Comparison of ENCODE assay signal across 29 cellular contexts in genomic region chr19:23777216-23777615, GRCh38. TPM values are rescaled to one million over a fixed set of nuclear protein-coding genes. Genes with fewer than 3 reads are reported as not detected.
DNase-seq lines count a peak whose midpoint lies in the region; ATAC-seq and TF ChIP-seq lines count a peak whose summit lies in the region.
"Had no signal": no experiment of that assay in that cellular context is flagged by ENCODE, and none has a peak within 500 bp of the region (broad histone marks: within the 10 kb centered on the region; RNA-seq: fewer than 3 reads in every experiment).

No MANE protein-coding gene starts in this region.

- peak; percentile 35 for ATAC-seq in activated CD4-positive, alpha-beta T cell treated with anti-CD3 and anti-CD28 coated beads for 36 hours
- no peak for ATAC-seq in CD4-positive, CD25-positive, alpha-beta regulatory T cell (ENCODE audit: low read depth in 2 of 2)
- peak; percentile 34 for ATAC-seq in activated naive CD8-positive, alpha-beta T cell treated with anti-CD3 and anti-CD28 coated beads, Interleukin-2, amount 50 U/mL, for 24 hours
- ATAC-seq: body of pancreas, GM23338, heart left ventricle, lower lobe of right lung, right cardiac atrium had no signal

- H3K4me1 Mint-ChIP-seq in activated CD4-positive, alpha-beta T cell treated with anti-CD3 and anti-CD28 coated beads for 36 hours = peaks cover 25% of the 10 kb centered on the region
- peaks cover 0 to 14% (median 6%) of the 10 kb centered on the region in 4 donors for H3K4me1 Mint-ChIP-seq in CD4-positive, CD25-positive, alpha-beta regulatory T cell
- H3K4me1 Mint-ChIP-seq in activated naive CD8-positive, alpha-beta T cell treated with anti-CD3 and anti-CD28 coated beads, Interleukin-2, amount 50 U/mL, for 24 hours = peaks cover 11% of the 10 kb centered on the region
- H3K4me1 Mint-ChIP-seq in osteocyte (ENCODE audit: unreplicated experiment) = no peaks in the 10 kb centered on the region
- H3K4me1 Mint-ChIP-seq: GM23338 had no signal

- H3K36me3 Mint-ChIP-seq in activated CD4-positive, alpha-beta T cell treated with anti-CD3 and anti-CD28 coated beads for 36 hours (ENCODE audit: low read depth) = peaks cover 54% of the 10 kb centered on the region
- H3K36me3 Mint-ChIP-seq in CD4-positive, CD25-positive, alpha-beta regulatory T cell = peaks cover 40% of the 10 kb centered on the region
- peaks cover 41% of the 10 kb centered on the region for H3K36me3 Mint-ChIP-seq in activated naive CD8-positive, alpha-beta T cell treated with anti-CD3 and anti-CD28 coated beads, Interleukin-2, amount 50 U/mL, for 24 hours (ENCODE audit: low read depth)
- peaks cover 12% of the 10 kb centered on the region for H3K36me3 Mint-ChIP-seq in osteocyte (ENCODE audit: unreplicated experiment)

- peaks cover 2 to 3% of the 10 kb centered on the region in 2 experiments for H3K9me3 ChIP-seq in CD4-positive, CD25-positive, alpha-beta regulatory T cell (ENCODE audit: control insufficient read depth in 2 of 2, low read length in 2 of 2)
- H3K9me3 ChIP-seq in MG63 = no peaks in the 10 kb centered on the region
- H3K9me3 ChIP-seq: adrenal gland, body of pancreas, lower lobe of right lung, uterus had no signal

- H3K4me3 Mint-ChIP-seq in activated CD4-positive, alpha-beta T cell treated with anti-CD3 and anti-CD28 coated beads for 36 hours = no peak overlapping the region
- no peak overlapping the region for H3K4me3 Mint-ChIP-seq in CD4-positive, CD25-positive, alpha-beta regulatory T cell
- H3K4me3 Mint-ChIP-seq in activated naive CD8-positive, alpha-beta T cell treated with anti-CD3 and anti-CD28 coated beads, Interleukin-2, amount 50 U/mL, for 24 hours = no peak overlapping the region
- H3K4me3 Mint-ChIP-seq in osteocyte (ENCODE audit: unreplicated experiment) = no peak overlapping the region
- H3K4me3 Mint-ChIP-seq: GM23338, HFFc6 had no signal

- H3K36me3 ChIP-seq in CD4-positive, CD25-positive, alpha-beta regulatory T cell (ENCODE audit: control insufficient read depth, insufficient read depth, low read length) = peaks cover 19% of the 10 kb centered on the region
- H3K36me3 ChIP-seq in MG63 = no peaks in the 10 kb centered on the region
- H3K36me3 ChIP-seq: adrenal gland, heart left ventricle, lower lobe of right lung, uterus had no signal

- no peaks in the 10 kb centered on the region for H3K4me1 ChIP-seq in CD4-positive, CD25-positive, alpha-beta regulatory T cell (ENCODE audit: control insufficient read depth, insufficient read depth, low read length, poor library complexity, severe bottlenecking)
- H3K4me1 ChIP-seq: adrenal gland, body of pancreas, heart left ventricle, lower lobe of right lung, parathyroid adenoma, spleen, uterus had no signal

- POLR2A ChIA-PET in activated CD4-positive, alpha-beta T cell treated with anti-CD3 and anti-CD28 coated beads for 36 hours (lab: Charles Lee) = no interaction called here

- CTCF ChIA-PET in activated CD4-positive, alpha-beta T cell treated with anti-CD3 and anti-CD28 coated beads for 36 hours (lab: Charles Lee) = no interaction called here

- H3K4me3 ChIP-seq in CD4-positive, CD25-positive, alpha-beta regulatory T cell (ENCODE audit: low read depth, low read length) = no peak overlapping the region
- no peak overlapping the region for H3K4me3 ChIP-seq in MG63
- H3K4me3 ChIP-seq: adrenal gland, body of pancreas, GM23338, heart left ventricle, lower lobe of right lung, spleen, uterus had no signal

- no peak for TF ChIP-seq CTCF in osteocyte (IDR thresholded peaks at IDR 0.05)

- H3K27ac ChIP-seq in CD4-positive, CD25-positive, alpha-beta regulatory T cell (ENCODE audit: insufficient read depth, low read length, poor library complexity, severe bottlenecking) = no peak overlapping the region
- H3K27ac ChIP-seq: adrenal gland, body of pancreas, heart left ventricle, lower lobe of right lung, parathyroid adenoma, RWPE1, spleen, uterus had no signal

- intact Hi-C loops in activated CD4-positive, alpha-beta T cell treated with anti-CD3 and anti-CD28 coated beads for 36 hours (cut with DNase I, micrococcal nuclease) = no loop called here

- H3K27ac Mint-ChIP-seq in activated CD4-positive, alpha-beta T cell treated with anti-CD3 and anti-CD28 coated beads for 36 hours = no peak overlapping the region
- peak overlapping the region; percentile 15 to 88 (median 48) for H3K27ac Mint-ChIP-seq in CD4-positive, CD25-positive, alpha-beta regulatory T cell
- H3K27ac Mint-ChIP-seq in activated naive CD8-positive, alpha-beta T cell treated with anti-CD3 and anti-CD28 coated beads, Interleukin-2, amount 50 U/mL, for 24 hours = no peak overlapping the region
- no peak overlapping the region for H3K27ac Mint-ChIP-seq in osteocyte (ENCODE audit: unreplicated experiment)
- H3K27ac Mint-ChIP-seq: activated T-helper 2 cell treated with anti-CD3 and anti-CD28 coated beads, Interferon-gamma antibody, Interleukin-2, Interleukin-4, amounts not matched to agents 10 μg/mL and 5 μg/mL and 100 μg/mL, durations not matched to agents 14 hours and 24 hours and 36 hours; GM23338; HFFc6 had no signal

- DNase-seq in activated CD4-positive, alpha-beta T cell treated with anti-CD3 and anti-CD28 coated beads for 36 hours = no peak
- DNase-seq in activated CD4-positive, alpha-beta T cell treated with anti-CD3 and anti-CD28 coated beads, Interleukin-2, amount 50 U/mL, for 1 hour = no peak
- no peak for DNase-seq in CD4-positive, CD25-positive, alpha-beta regulatory T cell
- DNase-seq in activated naive CD8-positive, alpha-beta T cell treated with anti-CD3 and anti-CD28 coated beads, Interleukin-2, amount 50 U/mL, for 24 hours = no peak
- peak; percentile 0 for DNase-seq in osteocyte (ENCODE audit: extremely low spot score, unreplicated experiment)
- no peak for DNase-seq in MG63
- DNase-seq in NCI-H526 (lab: John Stamatoyannopoulos, UW) = no peak
- no peak for DNase-seq in DMS153 treated with DMSO at 0.1 percent for 48 hours (lab: John Stamatoyannopoulos, UW; ENCODE audit: unreplicated experiment)
- DNase-seq: 8988T, adrenal gland, body of pancreas, heart left ventricle, HFFc6, Karpas-422, kidney glomerular epithelial cell, lower lobe of right lung, MV-4-11, NCI-H1436 treated with DMSO at 0.1 percent for 48 hours, NCI-H2107, NCI-H446, NCI-H82, right cardiac atrium, spleen, T-helper 1 cell, uterus had no signal

- no peaks in the 10 kb centered on the region for H3K27me3 Mint-ChIP-seq in activated CD4-positive, alpha-beta T cell treated with anti-CD3 and anti-CD28 coated beads for 36 hours
- H3K27me3 Mint-ChIP-seq in CD4-positive, CD25-positive, alpha-beta regulatory T cell = no peaks in the 10 kb centered on the region
- H3K27me3 Mint-ChIP-seq in activated naive CD8-positive, alpha-beta T cell treated with anti-CD3 and anti-CD28 coated beads, Interleukin-2, amount 50 U/mL, for 24 hours = no peaks in the 10 kb centered on the region
- no peaks in the 10 kb centered on the region for H3K27me3 Mint-ChIP-seq in osteocyte (ENCODE audit: unreplicated experiment)

- peaks cover 4% of the 10 kb centered on the region for H3K9me3 Mint-ChIP-seq in activated CD4-positive, alpha-beta T cell treated with anti-CD3 and anti-CD28 coated beads for 36 hours (ENCODE audit: low read depth)
- peaks cover 0 to 10% (median 3%) of the 10 kb centered on the region in 7 donors for H3K9me3 Mint-ChIP-seq in CD4-positive, CD25-positive, alpha-beta regulatory T cell
- H3K9me3 Mint-ChIP-seq in activated naive CD8-positive, alpha-beta T cell treated with anti-CD3 and anti-CD28 coated beads, Interleukin-2, amount 50 U/mL, for 24 hours = peaks cover 4% of the 10 kb centered on the region
- peaks cover 4% of the 10 kb centered on the region for H3K9me3 Mint-ChIP-seq in osteocyte (ENCODE audit: unreplicated experiment)
- H3K9me3 Mint-ChIP-seq: GM23338 had no signal

- H3K27me3 ChIP-seq in CD4-positive, CD25-positive, alpha-beta regulatory T cell (ENCODE audit: control insufficient read depth, insufficient read depth, low read length) = no peaks in the 10 kb centered on the region
- H3K27me3 ChIP-seq in MG63 = no peaks in the 10 kb centered on the region
- H3K27me3 ChIP-seq: adrenal gland, body of pancreas, heart left ventricle, spleen, uterus had no signal

RNA-seq across cellular contexts. Expression of gene ZNF681, which starts 18.5 kb away (rescaled TPM):
- total RNA-seq in activated CD4-positive, alpha-beta T cell treated with anti-CD3 and anti-CD28 coated beads for 36 hours = 1 to 10 TPM; 5.7 to 9.1 TPM
- total RNA-seq in CD4-positive, CD25-positive, alpha-beta regulatory T cell = 1.9 TPM
- 1 to 10 TPM; 1.7 to 2.9 (median 2.2) TPM for polyA plus RNA-seq in CD4-positive, CD25-positive, alpha-beta regulatory T cell
- total RNA-seq in osteocyte = 1.4 and 2.4 TPM in 2 replicates
- 0.07 and 1.4 TPM in 2 replicates for total RNA-seq in MG63 (2014; rRNA removed; shearing (Covaris generic); ENCODE audit: low replicate concordance)

Comparison
In these comparisons a context has a peak if more than half of its experiments do, and no peak if none do; other contexts are left out.
1. ATAC-seq: peak in activated CD4-positive, alpha-beta T cell treated with anti-CD3 and anti-CD28 coated beads for 36 hours (single experiment) and activated naive CD8-positive, alpha-beta T cell treated with anti-CD3 and anti-CD28 coated beads, Interleukin-2, amount 50 U/mL, for 24 hours (single experiment); none in CD4-positive, CD25-positive, alpha-beta regulatory T cell (0 of 2).
2. H3K27ac Mint-ChIP-seq: peak in CD4-positive, CD25-positive, alpha-beta regulatory T cell (3 of 3); none in activated CD4-positive, alpha-beta T cell treated with anti-CD3 and anti-CD28 coated beads for 36 hours (single experiment), activated naive CD8-positive, alpha-beta T cell treated with anti-CD3 and anti-CD28 coated beads, Interleukin-2, amount 50 U/mL, for 24 hours (single experiment) and osteocyte (single experiment).